In genomic region chr18:56458770-56459450, GRCh38 we compare ENCODE assay signal across 24 cellular contexts.
DNase-seq lines count a peak whose midpoint lies in the region; ATAC-seq, FAIRE-seq and TF ChIP-seq lines count a peak whose summit lies in the region.
"Had no signal": no experiment of that assay in that cellular context is flagged by ENCODE, and none has a peak within 500 bp of the region (broad histone marks: within the 10 kb centered on the region; RNA-seq: fewer than 3 reads in every experiment).

No MANE protein-coding gene starts in this region.

- no peaks in the 10 kb centered on the region for H3K27me3 ChIP-seq in liver (ENCODE audit: control insufficient read depth in 4 of 4, insufficient read depth in 4 of 4, low read length in 3 of 4)
- H3K27me3 ChIP-seq in HepG2 (ENCODE audit: control insufficient read depth in 1 of 2, insufficient read depth in 2 of 2, low read length in 2 of 2): no peaks in the 10 kb centered on the region
- H3K27me3 ChIP-seq in SK-N-SH (ENCODE audit: insufficient read depth): no peaks in the 10 kb centered on the region; the same call in 1 of the 2 replicates

- H3K9me2 ChIP-seq in SK-N-SH: no peaks in the 10 kb centered on the region

- no peaks in the 10 kb centered on the region for H3K36me3 Mint-ChIP-seq in nephron (ENCODE audit: low read depth)
- H3K36me3 Mint-ChIP-seq: naive thymus-derived CD4-positive, alpha-beta T cell had no signal

- no peak for FAIRE-seq in HepG2 (lab: Jason Lieb, UNC)
- FAIRE-seq: GM12891, H54 had no signal

- H3K79me2 ChIP-seq in HepG2 (ENCODE audit: insufficient read depth, low read length): no peaks in the 10 kb centered on the region
- no peaks in the 10 kb centered on the region for H3K79me2 ChIP-seq in SK-N-SH (ENCODE audit: insufficient read depth)

- no peak for TF ChIP-seq CTCF in liver (IDR thresholded peaks at IDR 0.05; ENCODE audit: low read depth, low read length, missing input control)
- TF ChIP-seq CTCF in HepG2 (CRISPR knock-in tag; IDR thresholded peaks at IDR 0.05): no peak
- no peak for TF ChIP-seq CTCF in nephron (IDR thresholded peaks at IDR 0.05; ENCODE audit: unreplicated experiment in 3 of 3)
- no peak for TF ChIP-seq CTCF in SK-N-SH (IDR thresholded peaks at IDR 0.05)

- no peak overlapping the region for H2AFZ ChIP-seq in HepG2 (ENCODE audit: low read length)
- H2AFZ ChIP-seq in SK-N-SH (ENCODE audit: low read depth): no peak overlapping the region

- H3K9me3 ChIP-seq in liver (ENCODE audit: control insufficient read depth in 4 of 4, low read length in 3 of 4) (peaks cover 0 to under 1% (median 0%) of the 10 kb centered on the region in 4 donors), HepG2 (ENCODE audit: low read length) (peaks cover 1% of the 10 kb centered on the region; the same call in 1 of the 2 replicates), SK-N-SH (no peaks in the 10 kb centered on the region)
- H3K9me3 ChIP-seq: prostate gland had no signal

- DNase-seq in HepG2 (ENCODE audit: low spot score) (no peak), dermis microvascular lymphatic vessel endothelial cell (ENCODE audit: low read depth in 2 of 2) (peak; percentile 47 to 85), SK-N-SH (no peak), SW 1271 (lab: John Stamatoyannopoulos, UW) (no peak), substantia nigra (lab: John Stamatoyannopoulos, UW) (no peak)
- DNase-seq: ACHN; activated CD4-positive, alpha-beta T cell treated with anti-CD3 and anti-CD28 coated beads, Interleukin-2, amount 10 ng/mL, durations not matched to agents 7 days and 5 days; activated CD8-positive, alpha-beta memory T cell treated with anti-CD3 and anti-CD28 coated beads, Interleukin-2, amount 50 U/mL, for 48 hours; activated effector memory CD4-positive, alpha-beta T cell treated with Interleukin-2 at 50 U/mL for 16 hours; caudate nucleus; head of caudate nucleus; mesenchymal stem cell; naive thymus-derived CD4-positive, alpha-beta T cell; NCI-H446 treated with DMSO at 0.1 percent for 48 hours; SIG-M5; stimulated activated CD8-positive, alpha-beta memory T cell treated with anti-CD3 and anti-CD28 coated beads, Interleukin-4, amount 100 ng/mL, for 48 hours had no signal

- TF ChIP-seq RAD21 in liver (IDR thresholded peaks at IDR 0.05): no peak
- TF ChIP-seq RAD21 in HepG2 (CRISPR knock-in tag; IDR thresholded peaks at IDR 0.05): no peak
- TF ChIP-seq RAD21 in SK-N-SH (IDR thresholded peaks at IDR 0.05; ENCODE audit: low read length): no peak

- intact Hi-C loops in HepG2 (cut with micrococcal nuclease; ENCODE audit: unreplicated experiment): no loop called here

- no peak overlapping the region for H3K4me2 ChIP-seq in HepG2 (ENCODE audit: low read depth, low read length)
- H3K4me2 ChIP-seq in SK-N-SH: no peak overlapping the region

- no TSS peak for BruUV-seq in HepG2 (replicated peaks; lab: Mats Ljungman, UMichigan)

- POLR2A ChIA-PET in HepG2 (lab: Yijun Ruan, JAX) (no interaction called here), SK-N-SH (lab: Yijun Ruan, JAX) (interaction anchor here (0.6 kb wide), 1 partner anchor 646 kb away, joined by 3 read pairs; no protein-coding TSS in a partner anchor)

- H3K27me3 Mint-ChIP-seq in nephron (ENCODE audit: low read depth): no peaks in the 10 kb centered on the region
- H3K27me3 Mint-ChIP-seq: activated CD4-positive, alpha-beta T cell treated with anti-CD3 and anti-CD28 coated beads, Interleukin-2, amount 10 ng/mL, durations not matched to agents 7 days and 5 days had no signal

- ATAC-seq in HepG2 (no peak), HG03097 (IDR thresholded peaks at IDR 0.05; ENCODE audit: low FRiP score, unreplicated experiment) (no peak)
- ATAC-seq: naive thymus-derived CD4-positive, alpha-beta T cell had no signal

- no peak for TF ChIP-seq POLR2A in HepG2 (IDR thresholded peaks at IDR 0.05; ENCODE audit: insufficient read depth in 1 of 2, low read depth in 2 of 2, low read length in 2 of 2)

- CTCF ChIA-PET in HepG2 (lab: Yijun Ruan, JAX; ENCODE audit: low intra/inter-chr PET ratio, low total read pairs) (no interaction called here), SK-N-SH (lab: Yijun Ruan, JAX) (no interaction called here)

- no peaks in the 10 kb centered on the region for H4K20me1 ChIP-seq in HepG2 (ENCODE audit: insufficient read depth, low read length)
- no peaks in the 10 kb centered on the region for H4K20me1 ChIP-seq in SK-N-SH (ENCODE audit: insufficient read depth)

- H3K4me1 Mint-ChIP-seq in nephron: peaks cover 10% of the 10 kb centered on the region
- H3K4me1 Mint-ChIP-seq: activated CD4-positive, alpha-beta T cell treated with anti-CD3 and anti-CD28 coated beads, Interleukin-2, amount 10 ng/mL, durations not matched to agents 7 days and 5 days; naive thymus-derived CD4-positive, alpha-beta T cell had no signal

- 78% methylated on average over 10 of the region's 10 CpGs for WGBS in liver
- 7% methylated on average over 10 of the region's 10 CpGs for WGBS in HepG2 (ENCODE audit: low lambda C conversion rate)
- 71% methylated on average over 10 of the region's 10 CpGs for WGBS in SK-N-SH (ENCODE audit: low lambda C conversion rate)

- H3K9ac ChIP-seq in liver (ENCODE audit: low read depth in 1 of 2, low read length in 2 of 2) (no peak overlapping the region), HepG2 (ENCODE audit: insufficient read depth, low read depth, low read length) (no peak overlapping the region), SK-N-SH (no peak overlapping the region)

- H3K4me1 ChIP-seq in liver (ENCODE audit: control insufficient read depth in 4 of 4, insufficient read depth in 4 of 4, low read length in 3 of 4): no peaks in the 10 kb centered on the region
- H3K4me1 ChIP-seq in HepG2 (ENCODE audit: insufficient read depth, low read length): no peaks in the 10 kb centered on the region
- H3K4me1 ChIP-seq in SK-N-SH (ENCODE audit: control insufficient read depth in 1 of 2, insufficient read depth in 2 of 2, low read depth in 1 of 2, low read length in 1 of 2): no peaks in the 10 kb centered on the region
- H3K4me1 ChIP-seq: prostate gland had no signal

- H3K4me3 ChIP-seq in liver (ENCODE audit: low read depth in 1 of 3, low read length in 3 of 3) (no peak overlapping the region), HepG2 (replicated peaks in 1 of 3; ENCODE audit: insufficient read depth in 1 of 3, low read depth in 2 of 3, low read length in 3 of 3) (no peak overlapping the region), SK-N-SH (ENCODE audit: low read depth in 2 of 2, low read length in 1 of 2) (no peak overlapping the region)
- H3K4me3 ChIP-seq: prostate gland had no signal

- no peaks in the 10 kb centered on the region for H3F3A ChIP-seq in SK-N-SH (replicated peaks; ENCODE audit: insufficient read depth)

- H3K4me3 Mint-ChIP-seq in nephron: no peak overlapping the region
- H3K4me3 Mint-ChIP-seq: activated CD4-positive, alpha-beta T cell treated with anti-CD3 and anti-CD28 coated beads, Interleukin-2, amount 10 ng/mL, durations not matched to agents 7 days and 5 days; naive thymus-derived CD4-positive, alpha-beta T cell; T-helper 1 cell treated with Interleukin-12 subunit alpha and Interleukin-12 subunit beta and Interleukin-4 antibody, amounts not matched to agents 30 μg/mL and 1 μg/mL, for 36 hours had no signal

- in situ Hi-C loops in HepG2 (cut with HindIII; ENCODE audit: extremely low pct_ligation_motif_present, low pct_unique_long_range_greater_than_20kb): no loop called here

- H3K36me3 ChIP-seq in liver (ENCODE audit: control insufficient read depth in 4 of 4, insufficient read depth in 3 of 4, low read depth in 1 of 4, low read length in 3 of 4): no peaks in the 10 kb centered on the region
- H3K36me3 ChIP-seq in HepG2 (replicated peaks in 1 of 2; ENCODE audit: control insufficient read depth in 1 of 2, insufficient read depth in 2 of 2, low read length in 2 of 2): no peaks in the 10 kb centered on the region
- H3K36me3 ChIP-seq in SK-N-SH (replicated peaks in 1 of 2; ENCODE audit: control insufficient read depth in 1 of 2, insufficient read depth in 2 of 2, low read length in 1 of 2): no peaks in the 10 kb centered on the region
- H3K36me3 ChIP-seq: prostate gland had no signal

- TF ChIP-seq EP300 in HepG2 (IDR thresholded peaks at IDR 0.05; ENCODE audit: low read depth in 2 of 2, low read length in 2 of 2) (no peak), HepG2 (CRISPR knock-in tag; IDR thresholded peaks at IDR 0.05; ENCODE audit: borderline replicate concordance) (no peak), SK-N-SH (IDR thresholded peaks at IDR 0.05; ENCODE audit: borderline replicate concordance in 1 of 2, low read depth in 1 of 2, low read length in 1 of 2) (no peak)

- H3K9me3 Mint-ChIP-seq in nephron: peaks cover 6% of the 10 kb centered on the region
- H3K9me3 Mint-ChIP-seq: activated CD4-positive, alpha-beta T cell treated with anti-CD3 and anti-CD28 coated beads, Interleukin-2, amount 10 ng/mL, durations not matched to agents 7 days and 5 days had no signal

- H3K27ac ChIP-seq in liver (ENCODE audit: low read depth in 1 of 2, low read length in 2 of 2) (peak overlapping the region; percentile 43 to 53), HepG2 (ENCODE audit: extremely low read length, insufficient read depth, low read length) (no peak overlapping the region), SK-N-SH (ENCODE audit: low read depth in 2 of 2, low read length in 1 of 2) (no peak overlapping the region), substantia nigra (ENCODE audit: low read depth, low read length, poor library complexity, severe bottlenecking) (no peak overlapping the region)
- H3K27ac ChIP-seq: C4-2B, prostate gland had no signal

- peak overlapping the region in 2 of 3 experiments; percentile 4 to 10 for H3K27ac Mint-ChIP-seq in nephron
- H3K27ac Mint-ChIP-seq: activated CD4-positive, alpha-beta T cell treated with anti-CD3 and anti-CD28 coated beads, Interleukin-2, amount 10 ng/mL, durations not matched to agents 7 days and 5 days; naive thymus-derived CD4-positive, alpha-beta T cell; T-helper 1 cell treated with Interleukin-12 subunit alpha and Interleukin-12 subunit beta and Interleukin-4 antibody, amounts not matched to agents 30 μg/mL and 1 μg/mL, for 36 hours had no signal

TF ChIP-seq in liver, 16 proteins besides CTCF, POLR2A, EP300 and RAD21 (continues in another document):
- no peak for TF ChIP-seq SP1 (IDR thresholded peaks at IDR 0.05)

TF ChIP-seq in HepG2, 621 proteins besides CTCF, POLR2A, EP300 and RAD21 (continues in another document):
- TF ChIP-seq ZNF510 (CRISPR knock-in tag; IDR thresholded peaks at IDR 0.05; ENCODE audit: low read depth) (no peak), CBFB (CRISPR knock-in tag; IDR thresholded peaks at IDR 0.05) (no peak), ZNF773 (CRISPR knock-in tag; IDR thresholded peaks at IDR 0.05; ENCODE audit: borderline replicate concordance) (no peak), KLF16 (CRISPR knock-in tag; IDR thresholded peaks at IDR 0.05) (no peak), ZBTB42 (CRISPR knock-in tag; IDR thresholded peaks at IDR 0.05) (no peak)

TF ChIP-seq in SK-N-SH, 30 proteins besides CTCF, POLR2A, EP300 and RAD21 (continues in another document):
- TF ChIP-seq FOXJ3 (CRISPR knock-in tag; IDR thresholded peaks at IDR 0.05) (no peak), MEF2A (IDR thresholded peaks at IDR 0.05; ENCODE audit: borderline replicate concordance, low read depth) (no peak)

Comparison
In these comparisons a context has a peak if more than half of its experiments do, and no peak if none do; other contexts are left out.
1. H3K27ac ChIP-seq: peak in liver (2 of 2); none in HepG2 (single experiment), SK-N-SH (0 of 2) and substantia nigra (single experiment).
2. DNase-seq: peak in dermis microvascular lymphatic vessel endothelial cell (2 of 2); none in HepG2 (single experiment), SK-N-SH (single experiment), SW 1271 (0 of 2) and substantia nigra (0 of 49).